ENCODE assay signal across 19 cellular contexts in the genomic region with DNA sequence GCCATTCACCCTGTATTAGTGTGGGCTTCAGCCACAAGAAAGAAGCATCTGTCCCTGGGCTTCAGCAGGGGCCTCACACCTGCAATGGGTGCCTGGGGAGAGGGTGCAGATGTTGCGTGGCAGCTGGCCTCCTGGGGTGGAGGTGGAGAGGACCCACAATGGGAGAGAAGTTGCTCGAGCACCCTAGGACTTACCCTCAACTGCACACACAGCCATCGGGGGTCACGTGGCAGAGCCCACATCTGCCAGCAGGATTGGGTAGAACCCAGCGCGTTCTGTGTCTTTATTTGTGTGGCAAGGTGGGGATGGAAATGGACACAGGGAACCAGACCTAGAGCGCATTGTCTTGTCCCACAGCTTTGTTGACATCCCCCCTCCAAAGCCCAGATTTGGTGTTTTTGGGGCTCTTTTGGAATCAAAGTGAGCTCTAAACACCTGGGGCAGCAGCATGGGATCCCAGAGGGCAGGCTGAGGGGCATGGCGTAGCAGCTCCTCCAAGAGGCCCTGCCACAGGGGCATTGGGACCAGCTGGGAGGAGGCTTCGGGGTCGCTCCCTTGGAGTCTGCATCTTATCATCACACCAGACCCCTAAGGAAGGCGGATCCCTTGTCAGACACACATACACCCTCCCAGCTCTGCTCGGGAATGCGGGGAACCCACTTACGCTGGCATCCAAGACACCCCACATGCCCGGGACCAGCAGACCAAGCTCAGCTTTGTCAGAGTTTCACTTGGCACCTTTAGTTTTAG. TPM values are rescaled to one million over a fixed set of nuclear protein-coding genes. Genes with fewer than 3 reads are reported as not detected.
DNase-seq lines count a peak whose midpoint lies in the region; ATAC-seq and TF ChIP-seq lines count a peak whose summit lies in the region.
"Had no signal": no experiment of that assay in that cellular context is flagged by ENCODE, and none has a peak within 500 bp of the region (broad histone marks: within the 10 kb centered on the region; RNA-seq: fewer than 3 reads in every experiment).

No MANE protein-coding gene starts in this region.

- H3K36me3 Mint-ChIP-seq in activated CD8-positive, alpha-beta memory T cell treated with anti-CD3 and anti-CD28 coated beads, Interleukin-2, amount 10 ng/mL, durations not matched to agents 7 days and 5 days, result peaks cover 22% of the 10 kb centered on the region
- peaks cover 3% of the 10 kb centered on the region for H3K36me3 Mint-ChIP-seq in neural progenitor cell
- H3K36me3 Mint-ChIP-seq in stimulated activated naive B cell treated with anti-CD40 and anti-IgM and Interleukin-4, amounts not matched to agents 10 μg/mL and 1 μg/mL and 100 μg/mL, for 72 hours, result peaks cover 14 to 15% of the 10 kb centered on the region in 2 donors

- no peaks in the 10 kb centered on the region for H4K20me1 ChIP-seq in neural progenitor cell (ENCODE audit: low read depth)

- H3K4me2 ChIP-seq in neuronal stem cell (ENCODE audit: insufficient read depth, low read length, poor library complexity, severe bottlenecking) (no peak overlapping the region), neural progenitor cell (no peak overlapping the region)

- H3K9ac ChIP-seq in neuronal stem cell (ENCODE audit: low read depth, low read length, poor library complexity) (no peak overlapping the region), neural progenitor cell (no peak overlapping the region)

- H2AFZ ChIP-seq in neuronal stem cell (ENCODE audit: low read length), result no peak overlapping the region
- no peak overlapping the region for H2AFZ ChIP-seq in neural progenitor cell (replicated peaks)

- H3K36me3 ChIP-seq in adrenal gland (replicated peaks in 1 of 2), result no peaks in the 10 kb centered on the region
- no peaks in the 10 kb centered on the region for H3K36me3 ChIP-seq in neuronal stem cell (replicated peaks in 1 of 2; ENCODE audit: control insufficient read depth in 2 of 2, insufficient read depth in 2 of 2, low read length in 2 of 2)
- peaks cover 13% of the 10 kb centered on the region for H3K36me3 ChIP-seq in upper lobe of right lung
- H3K36me3 ChIP-seq in neural progenitor cell, result no peaks in the 10 kb centered on the region

- H2BK5ac ChIP-seq in neuronal stem cell (ENCODE audit: low read length), result no peak overlapping the region

- H3K79me1 ChIP-seq in neuronal stem cell (ENCODE audit: low read depth, low read length), result no peaks in the 10 kb centered on the region

- H4K8ac ChIP-seq in neuronal stem cell (ENCODE audit: low read depth, low read length), result no peak overlapping the region

- peak; percentile 46 for DNase-seq in activated CD8-positive, alpha-beta memory T cell treated with anti-CD3 and anti-CD28 coated beads, Interleukin-2, amount 50 U/mL, for 48 hours
- no peak for DNase-seq in activated CD8-positive, alpha-beta memory T cell treated with anti-CD3 and anti-CD28 coated beads, Interleukin-2, amount 10 ng/mL, durations not matched to agents 7 days and 5 days
- DNase-seq in adrenal gland, result peak in 4 of 7 donors; percentile 12 to 49 (median 18)
- DNase-seq in neuronal stem cell (ENCODE audit: low spot score), result no peak
- peak; percentile 57 for DNase-seq in upper lobe of right lung
- no peak for DNase-seq in foreskin fibroblast
- DNase-seq in neural progenitor cell (ENCODE audit: low spot score), result no peak
- no peak for DNase-seq in stimulated activated naive B cell treated with anti-CD40 and anti-IgM and Interleukin-4, amounts not matched to agents 10 μg/mL and 1 μg/mL and 100 μg/mL, for 72 hours
- DNase-seq: 8988T; Caco-2; CD4-positive, CD25-positive, alpha-beta regulatory T cell; GDM1; H7; HFFc6; Kasumi-1; NCI-H1105; NCI-H2081 treated with DMSO at 0.1 percent for 48 hours; NCI-H774 had no signal

- H2BK120ac ChIP-seq in neuronal stem cell (ENCODE audit: low read depth, low read length), result no peak overlapping the region

- H2BK12ac ChIP-seq in neuronal stem cell (ENCODE audit: low read length), result no peak overlapping the region

- H3K27me3 ChIP-seq in adrenal gland, result no peaks in the 10 kb centered on the region
- H3K27me3 ChIP-seq in neuronal stem cell (ENCODE audit: control insufficient read depth in 3 of 3, insufficient read depth in 3 of 3, low read depth in 1 of 3, low read length in 3 of 3), result peaks cover 0 to 46% (median 12%) of the 10 kb centered on the region in 3 experiments
- no peaks in the 10 kb centered on the region for H3K27me3 ChIP-seq in upper lobe of right lung
- peaks cover 52% of the 10 kb centered on the region for H3K27me3 ChIP-seq in neural progenitor cell

- no peak overlapping the region for H3K4ac ChIP-seq in neuronal stem cell (ENCODE audit: low read length)

- no peak for TF ChIP-seq POLR2A in adrenal gland (IDR thresholded peaks at IDR 0.05)

- H3K4me3 ChIP-seq in adrenal gland, result no peak overlapping the region
- no peak overlapping the region for H3K4me3 ChIP-seq in neuronal stem cell (ENCODE audit: low read length in 2 of 2)
- H3K4me3 ChIP-seq in upper lobe of right lung, result no peak overlapping the region
- no peak overlapping the region for H3K4me3 ChIP-seq in foreskin fibroblast (ENCODE audit: low read depth in 1 of 2, low read length in 2 of 2)
- no peak overlapping the region for H3K4me3 ChIP-seq in neural progenitor cell

- H3K4me1 ChIP-seq in adrenal gland (replicated peaks in 1 of 2), result peaks cover 39 to 47% of the 10 kb centered on the region in 2 donors
- peaks cover 9 to 11% of the 10 kb centered on the region in 2 donors for H3K4me1 ChIP-seq in neuronal stem cell (ENCODE audit: control insufficient read depth in 2 of 2, insufficient read depth in 1 of 2, low read depth in 1 of 2, low read length in 2 of 2)
- peaks cover 30% of the 10 kb centered on the region for H3K4me1 ChIP-seq in upper lobe of right lung
- peaks cover 10% of the 10 kb centered on the region for H3K4me1 ChIP-seq in neural progenitor cell
- H3K4me1 ChIP-seq: Caco-2 had no signal

- H3K14ac ChIP-seq in neuronal stem cell (ENCODE audit: low read length), result no peak overlapping the region

- no peaks in the 10 kb centered on the region for H3K9me3 ChIP-seq in adrenal gland (replicated peaks in 1 of 3)
- H3K9me3 ChIP-seq in neuronal stem cell (replicated peaks in 1 of 2; ENCODE audit: control insufficient read depth in 2 of 2, insufficient read depth in 1 of 2, low read depth in 1 of 2, low read length in 2 of 2), result no peaks in the 10 kb centered on the region
- H3K9me3 ChIP-seq in upper lobe of right lung, result no peaks in the 10 kb centered on the region
- H3K9me3 ChIP-seq in neural progenitor cell (ENCODE audit: low read depth), result no peaks in the 10 kb centered on the region
- H3K9me3 ChIP-seq: Caco-2 had no signal

- no peaks in the 10 kb centered on the region for H3K9me3 Mint-ChIP-seq in activated CD8-positive, alpha-beta memory T cell treated with anti-CD3 and anti-CD28 coated beads, Interleukin-2, amount 10 ng/mL, durations not matched to agents 7 days and 5 days (ENCODE audit: low read depth)
- H3K9me3 Mint-ChIP-seq in neural progenitor cell, result no peaks in the 10 kb centered on the region
- H3K9me3 Mint-ChIP-seq in stimulated activated naive B cell treated with anti-CD40 and anti-IgM and Interleukin-4, amounts not matched to agents 10 μg/mL and 1 μg/mL and 100 μg/mL, for 72 hours, result peaks cover 5 to 6% of the 10 kb centered on the region in 2 donors
- H3K9me3 Mint-ChIP-seq: HFFc6, IgD-negative memory B cell had no signal

- peaks cover 35% of the 10 kb centered on the region for H3K4me1 Mint-ChIP-seq in activated CD8-positive, alpha-beta memory T cell treated with anti-CD3 and anti-CD28 coated beads, Interleukin-2, amount 10 ng/mL, durations not matched to agents 7 days and 5 days
- H3K4me1 Mint-ChIP-seq in neural progenitor cell, result peaks cover 21% of the 10 kb centered on the region
- H3K4me1 Mint-ChIP-seq in stimulated activated naive B cell treated with anti-CD40 and anti-IgM and Interleukin-4, amounts not matched to agents 10 μg/mL and 1 μg/mL and 100 μg/mL, for 72 hours, result peaks cover 44 to 49% of the 10 kb centered on the region in 2 donors

- H3K4me3 Mint-ChIP-seq in activated CD8-positive, alpha-beta memory T cell treated with anti-CD3 and anti-CD28 coated beads, Interleukin-2, amount 10 ng/mL, durations not matched to agents 7 days and 5 days, result no peak overlapping the region
- H3K4me3 Mint-ChIP-seq in neural progenitor cell, result no peak overlapping the region
- no peak overlapping the region for H3K4me3 Mint-ChIP-seq in stimulated activated naive B cell treated with anti-CD40 and anti-IgM and Interleukin-4, amounts not matched to agents 10 μg/mL and 1 μg/mL and 100 μg/mL, for 72 hours
- H3K4me3 Mint-ChIP-seq: HFFc6 had no signal

- CTCF ChIA-PET in activated CD8-positive, alpha-beta memory T cell treated with anti-CD3 and anti-CD28 coated beads, Interleukin-2, amount 10 ng/mL, durations not matched to agents 7 days and 5 days (lab: Charles Lee), result interaction anchor here (1.5 to 1.7 kb wide), 2 partner anchors 10 to 16 kb away, joined by 3 to 6 read pairs; no protein-coding TSS in a partner anchor

- no peak overlapping the region for H3K27ac Mint-ChIP-seq in activated CD8-positive, alpha-beta memory T cell treated with anti-CD3 and anti-CD28 coated beads, Interleukin-2, amount 10 ng/mL, durations not matched to agents 7 days and 5 days
- H3K27ac Mint-ChIP-seq in neural progenitor cell, result no peak overlapping the region
- H3K27ac Mint-ChIP-seq in stimulated activated naive B cell treated with anti-CD40 and anti-IgM and Interleukin-4, amounts not matched to agents 10 μg/mL and 1 μg/mL and 100 μg/mL, for 72 hours, result no peak overlapping the region
- H3K27ac Mint-ChIP-seq: CD4-positive, CD25-positive, alpha-beta regulatory T cell; HFFc6 had no signal

- H3K27me3 Mint-ChIP-seq in activated CD8-positive, alpha-beta memory T cell treated with anti-CD3 and anti-CD28 coated beads, Interleukin-2, amount 10 ng/mL, durations not matched to agents 7 days and 5 days, result no peaks in the 10 kb centered on the region
- H3K27me3 Mint-ChIP-seq in neural progenitor cell (ENCODE audit: insufficient read depth, low read depth), result peaks cover 27% of the 10 kb centered on the region
- no peaks in the 10 kb centered on the region for H3K27me3 Mint-ChIP-seq in stimulated activated naive B cell treated with anti-CD40 and anti-IgM and Interleukin-4, amounts not matched to agents 10 μg/mL and 1 μg/mL and 100 μg/mL, for 72 hours

- peak overlapping the region; percentile 24 for H2AK5ac ChIP-seq in neuronal stem cell (ENCODE audit: low read depth, low read length)

- peak overlapping the region in 1 of 5 donors; percentile 3 for H3K27ac ChIP-seq in adrenal gland
- no peak overlapping the region for H3K27ac ChIP-seq in neuronal stem cell (replicated peaks; ENCODE audit: low read length)
- H3K27ac ChIP-seq in upper lobe of right lung, result no peak overlapping the region
- H3K27ac ChIP-seq in neural progenitor cell, result no peak overlapping the region

- TF ChIP-seq CTCF in adrenal gland (IDR thresholded peaks at IDR 0.05) (no peak), upper lobe of right lung (IDR thresholded peaks at IDR 0.05) (no peak), foreskin fibroblast (IDR thresholded peaks at IDR 0.05; ENCODE audit: low read depth, low read length) (no peak), neural progenitor cell (IDR thresholded peaks at IDR 0.05) (no peak)

- H3K23ac ChIP-seq in neuronal stem cell (ENCODE audit: low read depth, low read length, poor library complexity), result no peak overlapping the region

- no peak overlapping the region for H4K91ac ChIP-seq in neuronal stem cell (ENCODE audit: low read depth, low read length, poor library complexity)

- ATAC-seq in activated CD8-positive, alpha-beta memory T cell treated with anti-CD3 and anti-CD28 coated beads, Interleukin-2, amount 10 ng/mL, durations not matched to agents 7 days and 5 days, result no peak
- no peak for ATAC-seq in upper lobe of right lung
- no peak for ATAC-seq in stimulated activated naive B cell treated with anti-CD40 and anti-IgM and Interleukin-4, amounts not matched to agents 10 μg/mL and 1 μg/mL and 100 μg/mL, for 72 hours (replicated peaks)

- peak overlapping the region; percentile 35 for H2BK15ac ChIP-seq in neuronal stem cell (ENCODE audit: low read length)

- H3K18ac ChIP-seq in neuronal stem cell (ENCODE audit: low read length), result peak overlapping the region; percentile 20

- intact Hi-C loops in adrenal gland (cut with DNase I) (no loop called here), upper lobe of right lung (cut with DNase I) (no loop called here)

- no peaks in the 10 kb centered on the region for H3K79me2 ChIP-seq in neural progenitor cell (ENCODE audit: low read depth)

- H3F3A ChIP-seq in neural progenitor cell (ENCODE audit: low read depth), result no peaks in the 10 kb centered on the region

- WGBS in adrenal gland, 4 donors, result 91 to 99% (median 94%) methylated on average over 7 to 15 of the region's 15 CpGs
- WGBS in neuronal stem cell (ENCODE audit: extremely low coverage in 2 of 2, insufficient read length in 2 of 2, insufficient replicate concordance in 1 of 2), 2 donors, result no CpG with 5 or more reads among the region's 15 CpGs

RNA-seq across cellular contexts. Expression of gene ABCG1, which starts 5.1 kb away (rescaled TPM):
- total RNA-seq in activated CD8-positive, alpha-beta memory T cell treated with anti-CD3 and anti-CD28 coated beads, Interleukin-2, amount 10 ng/mL, durations not matched to agents 7 days and 5 days, result 10 to 100 TPM in 1 of 2 experiments, 1 to 10 TPM in 1; 6.7 to 13.2 TPM
- total RNA-seq in adrenal gland (100 to 1,000 TPM in 2 of 8 donors, 10 to 100 TPM in 6; 47.8 to 136 (median 90.9) TPM), upper lobe of right lung (62.6 TPM), neural progenitor cell (ENCODE audit: low replicate concordance) (1.9 and 2.0 TPM in 2 replicates)
- polyA plus RNA-seq in adrenal gland, result 10 to 100 TPM; 32.5 to 52.7 (median 38.7) TPM
- 1.4 TPM for polyA plus RNA-seq in neuronal stem cell (2013, experiment 1 of 2)
- 1.8 TPM for polyA plus RNA-seq in neuronal stem cell (2013, experiment 2 of 2)
- total RNA-seq: Caco-2, HFFc6 had no signal

Comparison
In these comparisons a context has a peak if more than half of its experiments do, and no peak if none do; other contexts are left out.
1. DNase-seq: peak in activated CD8-positive, alpha-beta memory T cell treated with anti-CD3 and anti-CD28 coated beads, Interleukin-2, amount 50 U/mL, for 48 hours (single experiment), adrenal gland (4 of 7) and upper lobe of right lung (single experiment); none in activated CD8-positive, alpha-beta memory T cell treated with anti-CD3 and anti-CD28 coated beads, Interleukin-2, amount 10 ng/mL, durations not matched to agents 7 days and 5 days (single experiment), neuronal stem cell (single experiment), foreskin fibroblast (0 of 2), neural progenitor cell (single experiment) and stimulated activated naive B cell treated with anti-CD40 and anti-IgM and Interleukin-4, amounts not matched to agents 10 μg/mL and 1 μg/mL and 100 μg/mL, for 72 hours (single experiment).